In genomic region chr10:133053527-133054133, GRCh38 we compare ENCODE assay signal across 14 cellular contexts. TPM values are rescaled to one million over a fixed set of nuclear protein-coding genes. Genes with fewer than 3 reads are reported as not detected.
"Had no signal": no experiment of that assay in that cellular context is flagged by ENCODE, and none has a peak within 500 bp of the region (broad histone marks: within the 10 kb centered on the region; RNA-seq: fewer than 3 reads in every experiment).

No MANE protein-coding gene starts in this region.

RNA-seq across cellular contexts. Expression of gene ADGRA1, which starts 34.1 kb away (rescaled TPM):
- total RNA-seq: activated B cell treated with CpG ODN at 0.5 μM for 24 hours; activated CD4-positive, alpha-beta memory T cell treated with anti-CD3 and anti-CD28 coated beads for 36 hours; activated CD4-positive, alpha-beta memory T cell treated with anti-CD3 and anti-CD28 coated beads, Interleukin-2, amount 10 ng/mL, durations not matched to agents 7 days and 5 days; activated CD4-positive, alpha-beta T cell treated with anti-CD3 and anti-CD28 coated beads for 36 hours; activated CD4-positive, alpha-beta T cell treated with anti-CD3 and anti-CD28 coated beads, Interleukin-2, amount 10 ng/mL, durations not matched to agents 24 days and 14 days; activated CD4-positive, alpha-beta T cell treated with anti-CD3 and anti-CD28 coated beads, Interleukin-2, amount 10 ng/mL, durations not matched to agents 7 days and 5 days; activated CD8-positive, alpha-beta memory T cell treated with anti-CD3 and anti-CD28 coated beads for 36 hours; activated CD8-positive, alpha-beta memory T cell treated with anti-CD3 and anti-CD28 coated beads, Interleukin-2, amount 10 ng/mL, durations not matched to agents 7 days and 5 days; activated CD8-positive, alpha-beta T cell treated with anti-CD3 and anti-CD28 coated beads for 36 hours; activated CD8-positive, alpha-beta T cell treated with anti-CD3 and anti-CD28 coated beads, Interleukin-2, amount 10 ng/mL, durations not matched to agents 7 days and 5 days; T-cell; T-helper 1 cell treated with Interleukin-12 subunit alpha and Interleukin-12 subunit beta and Interleukin-4 antibody, amounts not matched to agents 30 ng/mL and 1 ng/mL, for 36 hours; T-helper 17 cell; T-helper 2 cell treated with Interferon-gamma antibody and Interleukin-4, amounts not matched to agents 100 ng/mL and 5 ng/mL, for 36 hours had no signal
